ENCODE assay signal across 20 cellular contexts in genomic region chr12:109065853-109066193, GRCh38. TPM values are rescaled to one million over a fixed set of nuclear protein-coding genes. Genes with fewer than 3 reads are reported as not detected.
DNase-seq lines count a peak whose midpoint lies in the region; ATAC-seq, FAIRE-seq and TF ChIP-seq lines count a peak whose summit lies in the region.
"Had no signal": no experiment of that assay in that cellular context is flagged by ENCODE, and none has a peak within 500 bp of the region (broad histone marks: within the 10 kb centered on the region; RNA-seq: fewer than 3 reads in every experiment).

No MANE protein-coding gene starts in this region.

- TF ChIP-seq EP300 in HepG2 (IDR thresholded peaks at IDR 0.05; ENCODE audit: low read depth in 2 of 2, low read length in 2 of 2) (no peak), HepG2 (CRISPR knock-in tag; IDR thresholded peaks at IDR 0.05; ENCODE audit: borderline replicate concordance) (no peak)

- no peak for TF ChIP-seq POLR2A in body of pancreas (IDR thresholded peaks at IDR 0.05)
- no peak; a peak in 1 of 4 replicates for TF ChIP-seq POLR2A in HepG2 (IDR thresholded peaks at IDR 0.05; ENCODE audit: insufficient read depth in 1 of 2, low read depth in 2 of 2, low read length in 2 of 2)

- H3K27me3 ChIP-seq in body of pancreas, result no peaks in the 10 kb centered on the region
- H3K27me3 ChIP-seq in HepG2 (ENCODE audit: control insufficient read depth in 1 of 2, insufficient read depth in 2 of 2, low read length in 2 of 2), result no peaks in the 10 kb centered on the region
- H3K27me3 ChIP-seq: BE2C had no signal

- CTCF ChIA-PET in HepG2 (lab: Yijun Ruan, JAX; ENCODE audit: low intra/inter-chr PET ratio, low total read pairs), result no interaction called here

- in situ Hi-C loops in HepG2 (cut with HindIII; ENCODE audit: extremely low pct_ligation_motif_present, low pct_unique_long_range_greater_than_20kb), result no loop called here

- H2AFZ ChIP-seq in HepG2 (ENCODE audit: low read length), result no peak overlapping the region
- H2AFZ ChIP-seq: GM23338 had no signal

- no peak for FAIRE-seq in HepG2 (lab: Jason Lieb, UNC)
- FAIRE-seq: A549, G401.6, GM12891 had no signal

- no peaks in the 10 kb centered on the region for H3K9me3 ChIP-seq in body of pancreas
- no peaks in the 10 kb centered on the region for H3K9me3 ChIP-seq in HepG2 (ENCODE audit: low read length)
- H3K9me3 ChIP-seq: BE2C had no signal

- POLR2A ChIA-PET in HepG2 (lab: Yijun Ruan, JAX), result interaction anchor here (0.7 to 2.0 kb wide), 5 partner anchors 14 to 33 kb away, joined by 3 to 5 read pairs (median 4); partner anchors contain the start of genes ALKBH2 and USP30

- no peak for TF ChIP-seq RAD21 in HepG2 (CRISPR knock-in tag; IDR thresholded peaks at IDR 0.05)

- TF ChIP-seq CTCF in body of pancreas (IDR thresholded peaks at IDR 0.05), result peak in 1 of 7 experiments; percentile 9
- TF ChIP-seq CTCF in HepG2 (CRISPR knock-in tag; IDR thresholded peaks at IDR 0.05), result no peak
- TF ChIP-seq CTCF in osteocyte (IDR thresholded peaks at IDR 0.05), result no peak

- H3K9ac ChIP-seq in HepG2 (ENCODE audit: insufficient read depth, low read depth, low read length), result peak overlapping the region; percentile 58

- no peaks in the 10 kb centered on the region for H3K27me3 Mint-ChIP-seq in osteocyte (ENCODE audit: unreplicated experiment)
- H3K27me3 Mint-ChIP-seq: CD4-positive, alpha-beta memory T cell had no signal

- intact Hi-C loops in body of pancreas (cut with DNase I), result no loop called here
- intact Hi-C loops in HepG2 (cut with micrococcal nuclease; ENCODE audit: unreplicated experiment), result no loop called here

- H3K9me3 Mint-ChIP-seq in osteocyte (ENCODE audit: unreplicated experiment), result no peaks in the 10 kb centered on the region
- H3K9me3 Mint-ChIP-seq: CD4-positive, alpha-beta memory T cell; GM23338 had no signal

- H4K20me1 ChIP-seq in HepG2 (ENCODE audit: insufficient read depth, low read length), result no peaks in the 10 kb centered on the region

- H3K4me3 ChIP-seq in body of pancreas, result no peak overlapping the region
- H3K4me3 ChIP-seq in HepG2 (replicated peaks in 1 of 3; ENCODE audit: insufficient read depth in 1 of 3, low read depth in 2 of 3, low read length in 3 of 3), result peak overlapping the region in 1 of 3 experiments; percentile 38; a peak in 3 of 6 replicates
- H3K4me3 ChIP-seq: A549, GM23338 had no signal

- WGBS in body of pancreas, 2 donors, result 0 to 43% methylated on average over 1 of the region's 1 CpG
- WGBS in HepG2 (ENCODE audit: low lambda C conversion rate), result 0% methylated on average over 1 of the region's 1 CpG

- no peak for ATAC-seq in body of pancreas
- ATAC-seq in HepG2, result no peak
- ATAC-seq in GM21576 (IDR thresholded peaks at IDR 0.05; ENCODE audit: unreplicated experiment), result no peak
- ATAC-seq: A549, GM23338 had no signal

- H3K36me3 ChIP-seq in body of pancreas (replicated peaks in 1 of 2; ENCODE audit: insufficient read depth in 1 of 2, low read depth in 2 of 2) (peaks cover 0 to 6% of the 10 kb centered on the region in 2 donors), HepG2 (replicated peaks in 1 of 2; ENCODE audit: control insufficient read depth in 1 of 2, insufficient read depth in 2 of 2, low read length in 2 of 2) (peaks cover 3 to 4% of the 10 kb centered on the region in 2 experiments; a peak in 3 of 5 replicates)

- H3K4me1 ChIP-seq in body of pancreas (peaks cover 37% of the 10 kb centered on the region), HepG2 (ENCODE audit: insufficient read depth, low read length) (peaks cover 50% of the 10 kb centered on the region)
- H3K4me1 ChIP-seq: A549, BE2C had no signal

- peaks cover 45% of the 10 kb centered on the region for H3K36me3 Mint-ChIP-seq in osteocyte (ENCODE audit: unreplicated experiment)

- DNase-seq in body of pancreas, result no peak
- DNase-seq in HepG2 (ENCODE audit: low spot score), result no peak
- peak; percentile 27 for DNase-seq in osteocyte (ENCODE audit: extremely low spot score, unreplicated experiment)
- no peak for DNase-seq in caudate nucleus (lab: John Stamatoyannopoulos, UW)
- DNase-seq in medulla oblongata (ENCODE audit: extremely low spot score), result no peak
- DNase-seq in globus pallidus (ENCODE audit: low spot score), result no peak
- DNase-seq: BE2C; CD4-positive, alpha-beta memory T cell; DMS153; DMS79 treated with DMSO at 0.1 percent for 48 hours; EL; H7 had no signal

- no TSS peak for BruUV-seq in HepG2 (replicated peaks; lab: Mats Ljungman, UMichigan)

- H3K4me1 Mint-ChIP-seq in osteocyte (ENCODE audit: unreplicated experiment), result no peaks in the 10 kb centered on the region

- H3K27ac Mint-ChIP-seq in osteocyte (ENCODE audit: unreplicated experiment), result no peak overlapping the region
- H3K27ac Mint-ChIP-seq: GM23338 had no signal

- peak overlapping the region; percentile 73 for H3K4me2 ChIP-seq in HepG2 (ENCODE audit: low read depth, low read length)
- H3K4me2 ChIP-seq: A549, GM23338 had no signal

- no peaks in the 10 kb centered on the region for H3K79me2 ChIP-seq in HepG2 (ENCODE audit: insufficient read depth, low read length)

- peak overlapping the region in 3 of 4 donors; percentile 31 to 74 (median 72) for H3K27ac ChIP-seq in body of pancreas
- H3K27ac ChIP-seq in HepG2 (ENCODE audit: extremely low read length, insufficient read depth, low read length), result peak overlapping the region; percentile 80
- no peak overlapping the region for H3K27ac ChIP-seq in caudate nucleus (ENCODE audit: low read depth, low read length)
- H3K27ac ChIP-seq: A549, C4-2B, HL-60 had no signal

- H3K4me3 Mint-ChIP-seq in osteocyte (ENCODE audit: unreplicated experiment), result no peak overlapping the region
- H3K4me3 Mint-ChIP-seq: GM23338 had no signal

RNA-seq across cellular contexts. Expression of gene USP30, which starts 13.4 kb away (rescaled TPM):
- total RNA-seq in body of pancreas (10 to 100 TPM in 1 of 2 donors, 1 to 10 TPM in 1; 7.3 to 14.5 TPM), HepG2 (2016; rRNA removed; fragmentation: Illumina TruSeq; extraction: Trizol) (9.2 and 11.2 TPM in 2 replicates), osteocyte (18.1 and 18.2 TPM in 2 replicates)
- 4.0 and 5.0 TPM in 2 replicates for total RNA-seq in HepG2 (2016; cell fraction: cytosol; rRNA removed; fragmentation: Illumina TruSeq; extraction: Trizol; ENCODE audit: low read depth)
- total RNA-seq in HepG2 (2016; cell fraction: insoluble cytoplasmic fraction; rRNA removed; fragmentation: Illumina TruSeq; extraction: Trizol), result 8.1 and 8.9 TPM in 2 replicates
- total RNA-seq in HepG2 (2016; cell fraction: membrane; rRNA removed; fragmentation: Illumina TruSeq; extraction: Trizol), result 7.5 and 7.6 TPM in 2 replicates
- total RNA-seq in HepG2 (2016; cell fraction: nucleus; rRNA removed; fragmentation: Illumina TruSeq; extraction: Trizol), result 11.7 and 12.2 TPM in 2 replicates
- polyA plus RNA-seq in HepG2 (2011; rRNA removed), result 18.4 and 20.8 TPM in 2 replicates
- polyA plus RNA-seq in HepG2 (2011; cell fraction: cytosol; rRNA removed), result 14.0 and 16.3 TPM in 2 replicates
- polyA plus RNA-seq in HepG2 (2011; cell fraction: nucleus; rRNA removed), result 29.7 and 38.3 TPM in 2 replicates
- 6.2 and 6.9 TPM in 2 replicates for polyA plus RNA-seq in HepG2 (2012)
- polyA plus RNA-seq in HepG2 (2016; cell fraction: cytosol; fragmentation: Illumina TruSeq; extraction: Trizol; ENCODE audit: low read depth), result 4.5 and 4.6 TPM in 2 replicates
- 8.4 and 9.9 TPM in 2 replicates for polyA plus RNA-seq in HepG2 (2016; cell fraction: insoluble cytoplasmic fraction; fragmentation: Illumina TruSeq; extraction: Trizol; ENCODE audit: low read depth)
- polyA plus RNA-seq in HepG2 (2016; cell fraction: membrane; fragmentation: Illumina TruSeq; extraction: Trizol; ENCODE audit: low read depth), result 6.2 and 6.8 TPM in 2 replicates
- 19.9 and 21.4 TPM in 2 replicates for polyA plus RNA-seq in HepG2 (2016; cell fraction: nucleus; fragmentation: Illumina TruSeq; extraction: Trizol; ENCODE audit: insufficient read depth, low read depth)
- polyA minus RNA-seq in HepG2 (2011; rRNA and poly(A)+ RNA removed; ENCODE audit: low replicate concordance), result 14.7 and 35.2 TPM in 2 replicates
- 12.0 and 15.7 TPM in 2 replicates for polyA minus RNA-seq in HepG2 (2011; cell fraction: cytosol; rRNA and poly(A)+ RNA removed)
- polyA minus RNA-seq in HepG2 (2011; cell fraction: nucleus; rRNA and poly(A)+ RNA removed), result 9.8 and 15.7 TPM in 2 replicates

RNA-seq across cellular contexts. Expression of gene ALKBH2, which starts 27.4 kb away (rescaled TPM):
- total RNA-seq in body of pancreas, result 10 to 100 TPM in 1 of 2 donors, 1 to 10 TPM in 1; 7.3 to 16.1 TPM
- 40.5 and 46.7 TPM in 2 replicates for total RNA-seq in HepG2 (2016; rRNA removed; fragmentation: Illumina TruSeq; extraction: Trizol)
- 26.9 and 30.3 TPM in 2 replicates for total RNA-seq in HepG2 (2016; cell fraction: cytosol; rRNA removed; fragmentation: Illumina TruSeq; extraction: Trizol; ENCODE audit: low read depth)
- total RNA-seq in HepG2 (2016; cell fraction: insoluble cytoplasmic fraction; rRNA removed; fragmentation: Illumina TruSeq; extraction: Trizol), result 42.1 and 42.5 TPM in 2 replicates
- 25.3 and 29.0 TPM in 2 replicates for total RNA-seq in HepG2 (2016; cell fraction: membrane; rRNA removed; fragmentation: Illumina TruSeq; extraction: Trizol)
- total RNA-seq in HepG2 (2016; cell fraction: nucleus; rRNA removed; fragmentation: Illumina TruSeq; extraction: Trizol), result 31.4 and 33.2 TPM in 2 replicates
- polyA plus RNA-seq in HepG2 (2011; rRNA removed), result 19.2 and 21.0 TPM in 2 replicates
- 16.6 and 17.1 TPM in 2 replicates for polyA plus RNA-seq in HepG2 (2011; cell fraction: cytosol; rRNA removed)
- 34.1 and 41.7 TPM in 2 replicates for polyA plus RNA-seq in HepG2 (2011; cell fraction: nucleus; rRNA removed)
- polyA plus RNA-seq in HepG2 (2012), result 18.9 and 22.6 TPM in 2 replicates
- 13.7 and 19.0 TPM in 2 replicates for polyA plus RNA-seq in HepG2 (2016; cell fraction: cytosol; fragmentation: Illumina TruSeq; extraction: Trizol; ENCODE audit: low read depth)
- 40.3 and 40.9 TPM in 2 replicates for polyA plus RNA-seq in HepG2 (2016; cell fraction: insoluble cytoplasmic fraction; fragmentation: Illumina TruSeq; extraction: Trizol; ENCODE audit: low read depth)
- polyA plus RNA-seq in HepG2 (2016; cell fraction: membrane; fragmentation: Illumina TruSeq; extraction: Trizol; ENCODE audit: low read depth), result 18.2 and 23.2 TPM in 2 replicates
- polyA plus RNA-seq in HepG2 (2016; cell fraction: nucleus; fragmentation: Illumina TruSeq; extraction: Trizol; ENCODE audit: insufficient read depth, low read depth), result 65.5 and 73.7 TPM in 2 replicates
- polyA minus RNA-seq in HepG2 (2011; rRNA and poly(A)+ RNA removed; ENCODE audit: low replicate concordance), result 7.5 and 22.5 TPM in 2 replicates
- polyA minus RNA-seq in HepG2 (2011; cell fraction: cytosol; rRNA and poly(A)+ RNA removed), result 6.2 and 6.4 TPM in 2 replicates
- 6.6 and 10.9 TPM in 2 replicates for polyA minus RNA-seq in HepG2 (2011; cell fraction: nucleus; rRNA and poly(A)+ RNA removed)
- 17.4 and 17.7 TPM in 2 replicates for total RNA-seq in osteocyte

RNA-seq across cellular contexts. Expression of gene UNG, which starts 31.6 kb away (rescaled TPM):
- total RNA-seq in body of pancreas (10 to 100 TPM in 1 of 2 donors, 1 to 10 TPM in 1; 4.9 to 13.5 TPM), HepG2 (2016; rRNA removed; fragmentation: Illumina TruSeq; extraction: Trizol) (114 and 144 TPM in 2 replicates), osteocyte (16.2 and 18.6 TPM in 2 replicates)
- total RNA-seq in HepG2 (2016; cell fraction: cytosol; rRNA removed; fragmentation: Illumina TruSeq; extraction: Trizol; ENCODE audit: low read depth), result 14.1 and 15.1 TPM in 2 replicates
- 113 and 144 TPM in 2 replicates for total RNA-seq in HepG2 (2016; cell fraction: insoluble cytoplasmic fraction; rRNA removed; fragmentation: Illumina TruSeq; extraction: Trizol)
- 42.9 and 44.0 TPM in 2 replicates for total RNA-seq in HepG2 (2016; cell fraction: membrane; rRNA removed; fragmentation: Illumina TruSeq; extraction: Trizol)
- 46.7 and 49.9 TPM in 2 replicates for total RNA-seq in HepG2 (2016; cell fraction: nucleus; rRNA removed; fragmentation: Illumina TruSeq; extraction: Trizol)
- polyA plus RNA-seq in HepG2 (2011; rRNA removed), result 20.5 and 23.3 TPM in 2 replicates
- 18.8 and 19.2 TPM in 2 replicates for polyA plus RNA-seq in HepG2 (2011; cell fraction: cytosol; rRNA removed)
- polyA plus RNA-seq in HepG2 (2011; cell fraction: nucleus; rRNA removed), result 9.4 and 9.6 TPM in 2 replicates
- 24.4 and 35.2 TPM in 2 replicates for polyA plus RNA-seq in HepG2 (2012)
- 11.6 and 12.8 TPM in 2 replicates for polyA plus RNA-seq in HepG2 (2016; cell fraction: cytosol; fragmentation: Illumina TruSeq; extraction: Trizol; ENCODE audit: low read depth)
- polyA plus RNA-seq in HepG2 (2016; cell fraction: insoluble cytoplasmic fraction; fragmentation: Illumina TruSeq; extraction: Trizol; ENCODE audit: low read depth), result 144 TPM in 2 replicates
- 28.5 and 28.6 TPM in 2 replicates for polyA plus RNA-seq in HepG2 (2016; cell fraction: membrane; fragmentation: Illumina TruSeq; extraction: Trizol; ENCODE audit: low read depth)
- polyA plus RNA-seq in HepG2 (2016; cell fraction: nucleus; fragmentation: Illumina TruSeq; extraction: Trizol; ENCODE audit: insufficient read depth, low read depth), result 65.0 and 67.4 TPM in 2 replicates
- polyA minus RNA-seq in HepG2 (2011; rRNA and poly(A)+ RNA removed; ENCODE audit: low replicate concordance), result 11.1 and 15.9 TPM in 2 replicates
- polyA minus RNA-seq in HepG2 (2011; cell fraction: cytosol; rRNA and poly(A)+ RNA removed), result 11.2 and 14.4 TPM in 2 replicates
- polyA minus RNA-seq in HepG2 (2011; cell fraction: nucleus; rRNA and poly(A)+ RNA removed), result 6.8 and 7.1 TPM in 2 replicates

RNA-seq across cellular contexts. Expression of gene SVOP, which starts 45.0 kb away (rescaled TPM):
- total RNA-seq in body of pancreas (under 1 TPM in 1 of 2 donors, not detected in 1; 0.52 TPM), HepG2 (2016; rRNA removed; fragmentation: Illumina TruSeq; extraction: Trizol) (not detected in 2 replicates), osteocyte (not detected in 2 replicates)
- not detected in 2 replicates for total RNA-seq in HepG2 (2016; cell fraction: cytosol; rRNA removed; fragmentation: Illumina TruSeq; extraction: Trizol; ENCODE audit: low read depth)
- total RNA-seq in HepG2 (2016; cell fraction: insoluble cytoplasmic fraction; rRNA removed; fragmentation: Illumina TruSeq; extraction: Trizol), result 0.02 TPM in 1 of 2 replicates, not detected in the other
- not detected in 2 replicates for total RNA-seq in HepG2 (2016; cell fraction: membrane; rRNA removed; fragmentation: Illumina TruSeq; extraction: Trizol)
- total RNA-seq in HepG2 (2016; cell fraction: nucleus; rRNA removed; fragmentation: Illumina TruSeq; extraction: Trizol), result not detected in 2 replicates
- not detected in 2 replicates for polyA plus RNA-seq in HepG2 (2011; rRNA removed)
- not detected in 2 replicates for polyA plus RNA-seq in HepG2 (2011; cell fraction: cytosol; rRNA removed)
- not detected in 2 replicates for polyA plus RNA-seq in HepG2 (2011; cell fraction: nucleus; rRNA removed)
- not detected in 2 replicates for polyA plus RNA-seq in HepG2 (2012)
- not detected in 2 replicates for polyA plus RNA-seq in HepG2 (2016; cell fraction: cytosol; fragmentation: Illumina TruSeq; extraction: Trizol; ENCODE audit: low read depth)
- 0.03 TPM in 1 of 2 replicates, not detected in the other for polyA plus RNA-seq in HepG2 (2016; cell fraction: insoluble cytoplasmic fraction; fragmentation: Illumina TruSeq; extraction: Trizol; ENCODE audit: low read depth)
- polyA plus RNA-seq in HepG2 (2016; cell fraction: membrane; fragmentation: Illumina TruSeq; extraction: Trizol; ENCODE audit: low read depth), result not detected in 2 replicates
- polyA plus RNA-seq in HepG2 (2016; cell fraction: nucleus; fragmentation: Illumina TruSeq; extraction: Trizol; ENCODE audit: insufficient read depth, low read depth), result not detected in 2 replicates
- polyA minus RNA-seq in HepG2 (2011; rRNA and poly(A)+ RNA removed; ENCODE audit: low replicate concordance), result not detected in 2 replicates
- not detected in 2 replicates for polyA minus RNA-seq in HepG2 (2011; cell fraction: cytosol; rRNA and poly(A)+ RNA removed)
- polyA minus RNA-seq in HepG2 (2011; cell fraction: nucleus; rRNA and poly(A)+ RNA removed), result not detected in 2 replicates
- total RNA-seq: CD4-positive, alpha-beta memory T cell had no signal
- polyA plus RNA-seq: A549; AG04450; CD4-positive, alpha-beta memory T cell; GM23338 had no signal

RNA-seq across cellular contexts. Expression of gene ACACB, which starts 50.6 kb away (rescaled TPM):
- total RNA-seq in body of pancreas (100 to 1,000 TPM in 1 of 2 donors, 10 to 100 TPM in 1; 71.1 to 358 TPM), HepG2 (2016; rRNA removed; fragmentation: Illumina TruSeq; extraction: Trizol) (6.0 and 8.6 TPM in 2 replicates), osteocyte (4.4 and 5.4 TPM in 2 replicates)
- total RNA-seq in HepG2 (2016; cell fraction: cytosol; rRNA removed; fragmentation: Illumina TruSeq; extraction: Trizol; ENCODE audit: low read depth), result 3.7 and 5.2 TPM in 2 replicates
- total RNA-seq in HepG2 (2016; cell fraction: insoluble cytoplasmic fraction; rRNA removed; fragmentation: Illumina TruSeq; extraction: Trizol), result 4.7 and 10.3 TPM in 2 replicates
- total RNA-seq in HepG2 (2016; cell fraction: membrane; rRNA removed; fragmentation: Illumina TruSeq; extraction: Trizol), result 4.2 and 5.9 TPM in 2 replicates
- total RNA-seq in HepG2 (2016; cell fraction: nucleus; rRNA removed; fragmentation: Illumina TruSeq; extraction: Trizol), result 14.3 and 17.9 TPM in 2 replicates
- polyA plus RNA-seq in HepG2 (2011; rRNA removed), result 6.2 and 6.4 TPM in 2 replicates
- 3.4 and 4.6 TPM in 2 replicates for polyA plus RNA-seq in HepG2 (2011; cell fraction: cytosol; rRNA removed)
- 18.8 and 19.2 TPM in 2 replicates for polyA plus RNA-seq in HepG2 (2011; cell fraction: nucleus; rRNA removed)
- 4.3 and 4.9 TPM in 2 replicates for polyA plus RNA-seq in HepG2 (2012)
- polyA plus RNA-seq in HepG2 (2016; cell fraction: cytosol; fragmentation: Illumina TruSeq; extraction: Trizol; ENCODE audit: low read depth), result 0.51 TPM in 2 replicates
- 3.6 and 4.3 TPM in 2 replicates for polyA plus RNA-seq in HepG2 (2016; cell fraction: insoluble cytoplasmic fraction; fragmentation: Illumina TruSeq; extraction: Trizol; ENCODE audit: low read depth)
- polyA plus RNA-seq in HepG2 (2016; cell fraction: membrane; fragmentation: Illumina TruSeq; extraction: Trizol; ENCODE audit: low read depth), result 1.0 and 1.2 TPM in 2 replicates
- 18.5 and 20.2 TPM in 2 replicates for polyA plus RNA-seq in HepG2 (2016; cell fraction: nucleus; fragmentation: Illumina TruSeq; extraction: Trizol; ENCODE audit: insufficient read depth, low read depth)
- polyA minus RNA-seq in HepG2 (2011; rRNA and poly(A)+ RNA removed; ENCODE audit: low replicate concordance), result 24.1 and 29.2 TPM in 2 replicates
- polyA minus RNA-seq in HepG2 (2011; cell fraction: cytosol; rRNA and poly(A)+ RNA removed), result 5.0 and 5.1 TPM in 2 replicates
- polyA minus RNA-seq in HepG2 (2011; cell fraction: nucleus; rRNA and poly(A)+ RNA removed), result 23.6 and 44.9 TPM in 2 replicates
